In genomic region chr4:87188932-87189331, GRCh38 we compare ENCODE assay signal across 1 cellular context.
TF ChIP-seq lines count a peak whose summit lies in the region.

No MANE protein-coding gene starts in this region.

TF ChIP-seq in K562, 482 proteins besides CTCF, POLR2A, EP300 and RAD21:
- TF ChIP-seq ZBTB43 (CRISPR knock-in tag; IDR thresholded peaks at IDR 0.05) (no peak), SMC3 (conservative IDR thresholded peaks at IDR 0.05; ENCODE audit: insufficient read depth, low read depth, low read length) (no peak), E4F1 (CRISPR knock-in tag; IDR thresholded peaks at IDR 0.05; ENCODE audit: borderline replicate concordance) (no peak), ZNF277 (CRISPR knock-in tag; IDR thresholded peaks at IDR 0.05; ENCODE audit: borderline replicate concordance) (peak; percentile 35; the same call in 1 of the 2 replicates), ZNF354B (CRISPR knock-in tag; IDR thresholded peaks at IDR 0.05) (no peak)
